ENCODE assay signal across 13 cellular contexts in genomic region chr12:119686355-119686754, GRCh38.
"Had no signal": no experiment of that assay in that cellular context is flagged by ENCODE, and none has a peak within 500 bp of the region (broad histone marks: within the 10 kb centered on the region; RNA-seq: fewer than 3 reads in every experiment).

No MANE protein-coding gene starts in this region.

- H3K9me3 Mint-ChIP-seq: activated CD4-positive, alpha-beta T cell treated with anti-CD3 and anti-CD28 coated beads, Interleukin-2, amount 10 ng/mL, durations not matched to agents 7 days and 5 days; activated naive CD4-positive, alpha-beta T cell treated with anti-CD3 and anti-CD28 coated beads, Interleukin-2, amount 10 ng/mL, durations not matched to agents 7 days and 5 days; activated T-helper 17 cell treated with anti-CD3 and anti-CD28 coated beads, Interleukin-2, amount 50 U/mL, for 72 hours; effector memory CD8-positive, alpha-beta T cell; neural crest cell had no signal

- H3K27me3 ChIP-seq: ovary, upper lobe of left lung had no signal

- H3K36me3 ChIP-seq: ovary had no signal

- ATAC-seq: activated T-helper 17 cell treated with anti-CD3 and anti-CD28 coated beads, Interleukin-2, amount 50 U/mL, for 72 hours; effector memory CD8-positive, alpha-beta T cell; SK-N-SH treated with all-trans-retinoic acid at 6 μM for 48 hours had no signal

- H3K27ac ChIP-seq: skin epidermis, upper lobe of left lung had no signal

- H3K4me1 Mint-ChIP-seq: neural crest cell had no signal

- H3K4me3 ChIP-seq: ovary, skin epidermis, upper lobe of left lung had no signal

- H3K9me3 ChIP-seq: ovary, upper lobe of left lung had no signal

- FAIRE-seq: colon had no signal

- H3K27ac Mint-ChIP-seq: activated CD4-positive, alpha-beta T cell treated with anti-CD3 and anti-CD28 coated beads, Interleukin-2, amount 10 ng/mL, durations not matched to agents 7 days and 5 days; activated naive CD4-positive, alpha-beta T cell treated with anti-CD3 and anti-CD28 coated beads, Interleukin-2, amount 10 ng/mL, durations not matched to agents 7 days and 5 days; activated T-helper 17 cell treated with anti-CD3 and anti-CD28 coated beads, Interleukin-2, amount 50 U/mL, for 72 hours had no signal

- H3K27me3 Mint-ChIP-seq: activated CD4-positive, alpha-beta T cell treated with anti-CD3 and anti-CD28 coated beads, Interleukin-2, amount 10 ng/mL, durations not matched to agents 7 days and 5 days; activated naive CD4-positive, alpha-beta T cell treated with anti-CD3 and anti-CD28 coated beads, Interleukin-2, amount 10 ng/mL, durations not matched to agents 7 days and 5 days; activated T-helper 17 cell treated with anti-CD3 and anti-CD28 coated beads, Interleukin-2, amount 50 U/mL, for 72 hours; effector memory CD8-positive, alpha-beta T cell had no signal

- DNase-seq: activated CD4-positive, alpha-beta T cell treated with anti-CD3 and anti-CD28 coated beads, Interleukin-2, amount 10 ng/mL, durations not matched to agents 7 days and 5 days; activated CD4-positive, CD25-positive, alpha-beta regulatory T cell; activated CD8-positive, alpha-beta memory T cell treated with anti-CD3 and anti-CD28 coated beads for 24 hours; activated naive CD4-positive, alpha-beta T cell treated with anti-CD3 and anti-CD28 coated beads, Interleukin-2, amount 10 ng/mL, durations not matched to agents 7 days and 5 days; effector memory CD8-positive, alpha-beta T cell; hippocampal formation; ovary; upper lobe of left lung had no signal

- H3K4me3 Mint-ChIP-seq: activated CD4-positive, alpha-beta T cell treated with anti-CD3 and anti-CD28 coated beads, Interleukin-2, amount 10 ng/mL, durations not matched to agents 7 days and 5 days; activated naive CD4-positive, alpha-beta T cell treated with anti-CD3 and anti-CD28 coated beads, Interleukin-2, amount 10 ng/mL, durations not matched to agents 7 days and 5 days; activated T-helper 17 cell treated with anti-CD3 and anti-CD28 coated beads, Interleukin-2, amount 50 U/mL, for 72 hours; effector memory CD8-positive, alpha-beta T cell; neural crest cell had no signal
